Comparison of ENCODE assay signal across 11 cellular contexts in the genomic region with DNA sequence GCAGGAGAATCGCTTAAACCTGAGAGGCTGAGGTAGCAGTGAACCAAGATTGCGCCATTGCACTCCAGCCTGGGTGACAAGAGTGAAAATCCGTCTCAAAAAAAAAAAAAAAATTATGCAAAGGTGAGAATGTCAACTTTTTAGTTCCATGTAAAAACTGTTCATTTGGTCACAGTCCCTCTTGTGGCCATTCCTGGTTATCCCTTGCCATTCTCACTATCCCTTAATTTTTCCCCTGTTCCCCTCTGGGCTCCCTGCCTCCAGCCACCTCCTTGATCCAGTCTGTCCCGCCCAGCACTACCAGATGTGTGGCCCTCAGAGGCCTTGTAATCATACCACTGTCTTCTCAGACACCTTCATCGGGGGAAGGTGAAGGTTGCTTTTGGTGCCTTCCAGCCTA. TPM values are rescaled to one million over a fixed set of nuclear protein-coding genes. Genes with fewer than 3 reads are reported as not detected.
DNase-seq lines count a peak whose midpoint lies in the region; ATAC-seq, FAIRE-seq and TF ChIP-seq lines count a peak whose summit lies in the region.
"Had no signal": no experiment of that assay in that cellular context is flagged by ENCODE, and none has a peak within 500 bp of the region (broad histone marks: within the 10 kb centered on the region; RNA-seq: fewer than 3 reads in every experiment).

No MANE protein-coding gene starts in this region.

- H2BK5ac ChIP-seq in H1 (ENCODE audit: low read depth, low read length) = no peak overlapping the region

- no peak for FAIRE-seq in H1 (lab: Jason Lieb, UNC)

- no peak overlapping the region for H3K14ac ChIP-seq in H1 (ENCODE audit: insufficient read length)

- H2AK5ac ChIP-seq in H1 (ENCODE audit: low read depth, low read length) = no peak overlapping the region

- DNase-seq in DMS114 treated with DMSO at 0.1 percent for 48 hours (lab: John Stamatoyannopoulos, UW; ENCODE audit: unreplicated experiment) (peak; percentile 22), H1 (ENCODE audit: low read depth in 1 of 2, low spot score in 2 of 2) (no peak)
- DNase-seq in activated CD4-positive, alpha-beta T cell treated with anti-CD3 and anti-CD28 coated beads for 4 hours = no peak
- DNase-seq: islet precursor cell, stomach had no signal

- no peak for TF ChIP-seq POLR2A in H1 (IDR thresholded peaks at IDR 0.05; ENCODE audit: control extremely low read depth in 1 of 2, low read depth in 2 of 2, low read length in 2 of 2)

- CTCF ChIA-PET in H1 (lab: Charles Lee; ENCODE audit: partially characterized antibody) = interaction anchor here (0.6 to 6.2 kb wide), 23 partner anchors 9 to 984 kb away, joined by 3 to 27 read pairs (median 3); a partner anchor contains a TSS

- TF ChIP-seq CTCF in KMS-11 (conservative IDR thresholded peaks at IDR 0.05; ENCODE audit: low read depth, low read length) = peak; percentile 30; the same call in 1 of the 2 replicates
- peak in 2 of 3 experiments; percentile 43 to 61; a peak in 3 of 4 replicates for TF ChIP-seq CTCF in H1 (IDR thresholded peaks at IDR 0.05; ENCODE audit: control extremely low read depth in 1 of 3, insufficient read depth in 1 of 3, low read depth in 1 of 3, low read length in 3 of 3)
- peak; percentile 30 for TF ChIP-seq CTCF in parathyroid adenoma (IDR thresholded peaks at IDR 0.05)

- no peak overlapping the region for H2BK12ac ChIP-seq in H1 (ENCODE audit: low read depth, low read length)

- H3K27ac ChIP-seq in KMS-11 (no peak overlapping the region), H1 (ENCODE audit: low read depth, low read length) (no peak overlapping the region), parathyroid adenoma (no peak overlapping the region)
- H3K27ac ChIP-seq: stomach had no signal

- H3K79me2 ChIP-seq in KMS-11 (ENCODE audit: insufficient read depth, low read depth) (peaks cover 4% of the 10 kb centered on the region; the same call in 1 of the 2 replicates), H1 (ENCODE audit: control insufficient read depth in 1 of 2, insufficient read depth in 2 of 2, low read length in 2 of 2) (peaks cover 0 to 63% of the 10 kb centered on the region in 2 experiments; a peak in 2 of 4 replicates), parathyroid adenoma (peaks cover 36% of the 10 kb centered on the region)

- H3K56ac ChIP-seq in H1 (replicated peaks; ENCODE audit: insufficient read length, low read depth, low read length) = no peak overlapping the region

- H3K9ac ChIP-seq in KMS-11 = no peak overlapping the region
- no peak overlapping the region for H3K9ac ChIP-seq in H1 (replicated peaks in 1 of 4; ENCODE audit: extremely low read depth in 1 of 4, low read depth in 3 of 4, low read length in 3 of 4)
- no peak overlapping the region for H3K9ac ChIP-seq in parathyroid adenoma

- no peak overlapping the region for H3K4me2 ChIP-seq in KMS-11
- no peak overlapping the region for H3K4me2 ChIP-seq in H1 (ENCODE audit: insufficient read depth in 1 of 2, low read depth in 2 of 2, low read length in 2 of 2)
- no peak overlapping the region for H3K4me2 ChIP-seq in parathyroid adenoma (ENCODE audit: low read length)

- no peaks in the 10 kb centered on the region for H3K27me3 ChIP-seq in KMS-11 (ENCODE audit: insufficient read depth, low read depth)
- no peaks in the 10 kb centered on the region for H3K27me3 ChIP-seq in H1 (replicated peaks in 1 of 4; ENCODE audit: control insufficient read depth in 3 of 4, extremely low read depth in 1 of 4, insufficient read depth in 3 of 4, low read length in 3 of 4)
- H3K27me3 ChIP-seq in parathyroid adenoma (ENCODE audit: control insufficient read depth, insufficient read depth, low read length) = no peaks in the 10 kb centered on the region
- H3K27me3 ChIP-seq: stomach had no signal

- no peak overlapping the region for H2BK120ac ChIP-seq in H1 (replicated peaks; ENCODE audit: low read depth, low read length)

- H3K4ac ChIP-seq in H1 (replicated peaks; ENCODE audit: insufficient read length, low read depth, low read length) = no peak overlapping the region

- no peak for ATAC-seq in HG02981 (IDR thresholded peaks at IDR 0.05; ENCODE audit: unreplicated experiment)
- ATAC-seq in HG02840 (IDR thresholded peaks at IDR 0.05; ENCODE audit: low FRiP score, unreplicated experiment) = no peak

- H4K91ac ChIP-seq in H1 (replicated peaks; ENCODE audit: insufficient read length, low read length) = no peak overlapping the region

- H3K79me1 ChIP-seq in H1 (ENCODE audit: low read depth, low read length) = peaks cover 2% of the 10 kb centered on the region

- H4K20me1 ChIP-seq in KMS-11 (ENCODE audit: insufficient read depth) = 0 out of 2 replicates have a peak, but pooled peaks cover 3% of the 10 kb centered on the region
- peaks cover 9 to 11% of the 10 kb centered on the region in 2 experiments for H4K20me1 ChIP-seq in H1 (replicated peaks in 1 of 2; ENCODE audit: control insufficient read depth in 1 of 2, insufficient read depth in 2 of 2, low read length in 2 of 2)

- H2AFZ ChIP-seq in KMS-11 (ENCODE audit: low read depth) = no peak overlapping the region
- no peak overlapping the region for H2AFZ ChIP-seq in H1 (ENCODE audit: low read length)
- H2AFZ ChIP-seq in parathyroid adenoma = no peak overlapping the region

- 78% methylated on average over 5 of the region's 5 CpGs; no CpG with 5 or more reads in 1 of the 2 experiments for WGBS in H1 (ENCODE audit: extremely low coverage in 1 of 2, insufficient coverage in 1 of 2, insufficient read length in 1 of 2, insufficient replicate concordance in 2 of 2, low coverage in 1 of 2, low lambda C conversion rate in 2 of 2, missing lambda C conversion rate in 1 of 2), 2 experiments

- H3K23me2 ChIP-seq in H1 (ENCODE audit: low read depth, low read length) = no peaks in the 10 kb centered on the region; the same call in 1 of the 2 replicates

- no peak for TF ChIP-seq EP300 in H1 (IDR thresholded peaks at IDR 0.05; ENCODE audit: borderline replicate concordance in 1 of 2, low read depth in 2 of 2, low read length in 2 of 2)

- H4K5ac ChIP-seq in H1 (ENCODE audit: insufficient read length, low read depth, low read length) = no peak overlapping the region

- H3K4me1 ChIP-seq in KMS-11 (ENCODE audit: low read depth, poor library complexity, severe bottlenecking) (no peaks in the 10 kb centered on the region), H1 (replicated peaks in 1 of 4; ENCODE audit: control insufficient read depth in 3 of 4, insufficient read depth in 4 of 4, low read length in 3 of 4) (no peaks in the 10 kb centered on the region; a peak in 1 of 7 replicates), parathyroid adenoma (peaks cover 12% of the 10 kb centered on the region)

- TF ChIP-seq RAD21 in H1 (IDR thresholded peaks at IDR 0.05 in 1 of 2, conservative IDR thresholded peaks at IDR 0.05 in 1 of 2; ENCODE audit: low read depth in 2 of 2, low read length in 2 of 2) = peak; percentile 43 to 45; a peak in 3 of 4 replicates

- H3K4me3 ChIP-seq in KMS-11 (IDR thresholded peaks at IDR 0.05; ENCODE audit: insufficient read depth, low read depth, low read length) = no peak overlapping the region
- H3K4me3 ChIP-seq in H1 (ENCODE audit: extremely low read depth in 1 of 4, insufficient read depth in 2 of 4, low read depth in 3 of 4, low read length in 4 of 4) = no peak overlapping the region
- H3K4me3 ChIP-seq in parathyroid adenoma (ENCODE audit: low read depth, low read length) = no peak overlapping the region
- H3K4me3 ChIP-seq: stomach had no signal

- H3K9me3 ChIP-seq in H1 (ENCODE audit: insufficient read depth in 2 of 2, low read depth in 1 of 2, low read length in 1 of 2) (no peaks in the 10 kb centered on the region), parathyroid adenoma (ENCODE audit: control insufficient read depth, low read length) (no peaks in the 10 kb centered on the region)
- H3K9me3 ChIP-seq: stomach had no signal

- H3K23ac ChIP-seq in H1 (ENCODE audit: insufficient read length) = no peak overlapping the region

- H3K18ac ChIP-seq in H1 (ENCODE audit: extremely low read depth, low read length) = no peak overlapping the region

- POLR2A ChIA-PET in H1 (lab: Charles Lee; ENCODE audit: partially characterized antibody) = interaction anchor here (0.7 kb wide), 1 partner anchor 32 kb away, joined by 3 read pairs; no protein-coding TSS in a partner anchor

- no peaks in the 10 kb centered on the region for H3K36me3 ChIP-seq in KMS-11 (ENCODE audit: insufficient read depth)
- H3K36me3 ChIP-seq in H1 (ENCODE audit: control insufficient read depth in 2 of 4, insufficient read depth in 4 of 4, low read length in 3 of 4) = no peaks in the 10 kb centered on the region
- H3K36me3 ChIP-seq in parathyroid adenoma (ENCODE audit: control insufficient read depth, insufficient read depth, low read length) = no peaks in the 10 kb centered on the region

- H2BK20ac ChIP-seq in H1 (ENCODE audit: low read length) = no peak overlapping the region

- no peak overlapping the region for H4K8ac ChIP-seq in H1 (ENCODE audit: extremely low read depth, insufficient read depth, low read length)

- no peak overlapping the region for H2BK15ac ChIP-seq in H1 (ENCODE audit: low read length)

RNA-seq across cellular contexts. Expression of a gene that starts 23.4 kb away (rescaled TPM):
- total RNA-seq in H1 (2021; fragmentation: NEBNext Ultra II Directional; extraction: Animal tissue kit (Norgen Biotek cat#: 25700)) = 87.3 and 94.1 TPM in 2 replicates
- polyA plus RNA-seq in H1 (2011; rRNA removed) = 74.9 and 97.4 TPM in 2 replicates
- 57.6 TPM for polyA plus RNA-seq in H1 (2011; cell fraction: cytosol; rRNA removed)
- 71.4 TPM for polyA plus RNA-seq in H1 (2011; cell fraction: nucleus; rRNA removed)
- 63.0 to 69.1 TPM (median 65.1 TPM) in 4 replicates for polyA plus RNA-seq in H1 (2012, experiment 1 of 2)
- polyA plus RNA-seq in H1 (2012, experiment 2 of 2) = 54.6 TPM
- 41.2 TPM for polyA plus RNA-seq in H1 (2013, experiment 1 of 2)
- polyA plus RNA-seq in H1 (2013, experiment 2 of 2) = 41.8 TPM
- 139 and 144 TPM in 2 replicates for polyA minus RNA-seq in H1 (2011; rRNA and poly(A)+ RNA removed)
- polyA minus RNA-seq in H1 (2011; cell fraction: cytosol; rRNA and poly(A)+ RNA removed) = 51.2 TPM
- 36.5 TPM for polyA minus RNA-seq in H1 (2011; cell fraction: nucleus; rRNA and poly(A)+ RNA removed)

RNA-seq across cellular contexts. Expression of a gene that starts 27.1 kb away (rescaled TPM):
- 23.6 and 24.0 TPM in 2 replicates for total RNA-seq in H1 (2021; fragmentation: NEBNext Ultra II Directional; extraction: Animal tissue kit (Norgen Biotek cat#: 25700))
- polyA plus RNA-seq in H1 (2011; rRNA removed) = 19.1 and 19.8 TPM in 2 replicates
- 25.5 TPM for polyA plus RNA-seq in H1 (2011; cell fraction: cytosol; rRNA removed)
- polyA plus RNA-seq in H1 (2011; cell fraction: nucleus; rRNA removed) = 19.6 TPM
- 18.3 to 26.4 TPM (median 25.0 TPM) in 4 replicates for polyA plus RNA-seq in H1 (2012, experiment 1 of 2)
- 31.7 TPM for polyA plus RNA-seq in H1 (2012, experiment 2 of 2)
- polyA plus RNA-seq in H1 (2013, experiment 1 of 2) = 15.2 TPM
- 14.6 TPM for polyA plus RNA-seq in H1 (2013, experiment 2 of 2)
- polyA minus RNA-seq in H1 (2011; rRNA and poly(A)+ RNA removed) = 14.9 and 15.3 TPM in 2 replicates
- polyA minus RNA-seq in H1 (2011; cell fraction: cytosol; rRNA and poly(A)+ RNA removed) = 9.7 TPM
- polyA minus RNA-seq in H1 (2011; cell fraction: nucleus; rRNA and poly(A)+ RNA removed) = 9.1 TPM

RNA-seq across cellular contexts. Expression of a gene that starts 48.6 kb away (rescaled TPM):
- 21.0 and 22.6 TPM in 2 replicates for total RNA-seq in H1 (2021; fragmentation: NEBNext Ultra II Directional; extraction: Animal tissue kit (Norgen Biotek cat#: 25700))
- 10.3 and 14.8 TPM in 2 replicates for polyA plus RNA-seq in H1 (2011; rRNA removed)
- 16.3 TPM for polyA plus RNA-seq in H1 (2011; cell fraction: cytosol; rRNA removed)
- 27.5 TPM for polyA plus RNA-seq in H1 (2011; cell fraction: nucleus; rRNA removed)
- polyA plus RNA-seq in H1 (2012, experiment 1 of 2) = 15.0 to 17.6 TPM (median 16.1 TPM) in 4 replicates
- 12.6 TPM for polyA plus RNA-seq in H1 (2012, experiment 2 of 2)
- 10.8 TPM for polyA plus RNA-seq in H1 (2013, experiment 1 of 2)
- 9.9 TPM for polyA plus RNA-seq in H1 (2013, experiment 2 of 2)
- 24.9 and 25.8 TPM in 2 replicates for polyA minus RNA-seq in H1 (2011; rRNA and poly(A)+ RNA removed)
- polyA minus RNA-seq in H1 (2011; cell fraction: cytosol; rRNA and poly(A)+ RNA removed) = 12.1 TPM
- 24.1 TPM for polyA minus RNA-seq in H1 (2011; cell fraction: nucleus; rRNA and poly(A)+ RNA removed)

RNA-seq across cellular contexts. Expression of a gene that starts 50.5 kb away (rescaled TPM):
- total RNA-seq in H1 (2021; fragmentation: NEBNext Ultra II Directional; extraction: Animal tissue kit (Norgen Biotek cat#: 25700)) = 1.8 TPM in 2 replicates
- 3.6 and 5.0 TPM in 2 replicates for polyA plus RNA-seq in H1 (2011; rRNA removed)
- 2.7 TPM for polyA plus RNA-seq in H1 (2011; cell fraction: cytosol; rRNA removed)
- 4.9 TPM for polyA plus RNA-seq in H1 (2011; cell fraction: nucleus; rRNA removed)
- 0.84 to 1.8 TPM (median 1.4 TPM) in 4 replicates for polyA plus RNA-seq in H1 (2012, experiment 1 of 2)
- polyA plus RNA-seq in H1 (2012, experiment 2 of 2) = 0.75 TPM
- 2.0 TPM for polyA plus RNA-seq in H1 (2013, experiment 1 of 2)
- polyA plus RNA-seq in H1 (2013, experiment 2 of 2) = 2.1 TPM
- 2.8 TPM in 2 replicates for polyA minus RNA-seq in H1 (2011; rRNA and poly(A)+ RNA removed)
- polyA minus RNA-seq in H1 (2011; cell fraction: cytosol; rRNA and poly(A)+ RNA removed) = 0.95 TPM
- polyA minus RNA-seq in H1 (2011; cell fraction: nucleus; rRNA and poly(A)+ RNA removed) = 2.8 TPM
- total RNA-seq: dermis microvascular lymphatic vessel endothelial cell, skeletal muscle tissue had no signal
